ENCODE assay signal across 19 cellular contexts in genomic region chr12:46514886-46515285, GRCh38.
DNase-seq lines count a peak whose midpoint lies in the region; ATAC-seq, FAIRE-seq and TF ChIP-seq lines count a peak whose summit lies in the region.
"Had no signal": no experiment of that assay in that cellular context is flagged by ENCODE, and none has a peak within 500 bp of the region (broad histone marks: within the 10 kb centered on the region; RNA-seq: fewer than 3 reads in every experiment).

No MANE protein-coding gene starts in this region.

- H3K36me3 ChIP-seq in bronchial epithelial cell (ENCODE audit: control insufficient read depth, insufficient read depth, low read length): no peaks in the 10 kb centered on the region
- H3K36me3 ChIP-seq: BE2C had no signal

- no peak overlapping the region for H3K4me3 ChIP-seq in bronchial epithelial cell (ENCODE audit: low read depth, low read length)
- H3K4me3 ChIP-seq: GM23338 had no signal

- no peak for DNase-seq in activated naive CD8-positive, alpha-beta T cell treated with anti-CD3 and anti-CD28 coated beads for 36 hours
- DNase-seq in bronchial epithelial cell (ENCODE audit: low read depth) (peak; percentile 40), NCI-H524 treated with DMSO at 0.1 percent for 48 hours (lab: John Stamatoyannopoulos, UW) (no peak), SIG-M5 (lab: John Stamatoyannopoulos, UW) (no peak)
- DNase-seq in stimulated activated effector memory CD8-positive, alpha-beta T cell treated with anti-CD3 and anti-CD28 coated beads, Interleukin-12 subunit alpha, Interleukin-12 subunit beta, amount 100 ng/mL, for 72 hours (ENCODE audit: low spot score in 2 of 2): no peak
- DNase-seq in stimulated activated CD4-positive, alpha-beta T cell treated with anti-CD3 and anti-CD28 coated beads, Interleukin-2, amount 100 ng/mL, for 24 hours: no peak
- DNase-seq: BE2C; CD4-positive, alpha-beta memory T cell; COR-L47; DMS153; DMS79 treated with DMSO at 0.1 percent for 48 hours; EL; H9 had no signal

- FAIRE-seq in bronchial epithelial cell (lab: Jason Lieb, UNC): no peak
- FAIRE-seq: A204.1, D721Med, G401.6, GM12891 had no signal

- peak overlapping the region; percentile 12 for H3K27ac Mint-ChIP-seq in activated naive CD8-positive, alpha-beta T cell
- H3K27ac Mint-ChIP-seq in activated naive CD8-positive, alpha-beta T cell treated with anti-CD3 and anti-CD28 coated beads for 36 hours: no peak overlapping the region
- H3K27ac Mint-ChIP-seq in stimulated activated effector memory CD8-positive, alpha-beta T cell treated with anti-CD3 and anti-CD28 coated beads, Interleukin-12 subunit alpha, Interleukin-12 subunit beta, amount 100 ng/mL, for 72 hours: peak overlapping the region; percentile 45
- H3K27ac Mint-ChIP-seq: GM23338 had no signal

- H3K27me3 ChIP-seq in bronchial epithelial cell (ENCODE audit: control insufficient read depth, insufficient read depth, low read length): no peaks in the 10 kb centered on the region
- H3K27me3 ChIP-seq: BE2C had no signal

- ATAC-seq in stimulated activated effector memory CD8-positive, alpha-beta T cell treated with anti-CD3 and anti-CD28 coated beads, Interleukin-12 subunit alpha, Interleukin-12 subunit beta, amount 100 ng/mL, for 72 hours: no peak
- ATAC-seq: GM23338 had no signal

- H3K9me3 Mint-ChIP-seq in activated naive CD8-positive, alpha-beta T cell (ENCODE audit: low read depth): peaks cover 12% of the 10 kb centered on the region
- H3K9me3 Mint-ChIP-seq in activated naive CD8-positive, alpha-beta T cell treated with anti-CD3 and anti-CD28 coated beads for 36 hours: peaks cover 31% of the 10 kb centered on the region
- H3K9me3 Mint-ChIP-seq in stimulated activated effector memory CD8-positive, alpha-beta T cell treated with anti-CD3 and anti-CD28 coated beads, Interleukin-12 subunit alpha, Interleukin-12 subunit beta, amount 100 ng/mL, for 72 hours: peaks cover 7% of the 10 kb centered on the region

- H3K36me3 Mint-ChIP-seq in activated naive CD8-positive, alpha-beta T cell: peaks cover 5% of the 10 kb centered on the region
- H3K36me3 Mint-ChIP-seq in activated naive CD8-positive, alpha-beta T cell treated with anti-CD3 and anti-CD28 coated beads for 36 hours: peaks cover 41% of the 10 kb centered on the region
- no peaks in the 10 kb centered on the region for H3K36me3 Mint-ChIP-seq in stimulated activated effector memory CD8-positive, alpha-beta T cell treated with anti-CD3 and anti-CD28 coated beads, Interleukin-12 subunit alpha, Interleukin-12 subunit beta, amount 100 ng/mL, for 72 hours

- TF ChIP-seq CTCF in bronchial epithelial cell (IDR thresholded peaks at IDR 0.05; ENCODE audit: insufficient read depth, low read length, severe bottlenecking): no peak

- peaks cover 60% of the 10 kb centered on the region for H3K4me1 Mint-ChIP-seq in activated naive CD8-positive, alpha-beta T cell (ENCODE audit: low read depth)
- H3K4me1 Mint-ChIP-seq in activated naive CD8-positive, alpha-beta T cell treated with anti-CD3 and anti-CD28 coated beads for 36 hours: peaks cover 57% of the 10 kb centered on the region
- peaks cover 35% of the 10 kb centered on the region for H3K4me1 Mint-ChIP-seq in stimulated activated effector memory CD8-positive, alpha-beta T cell treated with anti-CD3 and anti-CD28 coated beads, Interleukin-12 subunit alpha, Interleukin-12 subunit beta, amount 100 ng/mL, for 72 hours

- no peak overlapping the region for H3K4me3 Mint-ChIP-seq in activated naive CD8-positive, alpha-beta T cell
- H3K4me3 Mint-ChIP-seq in activated naive CD8-positive, alpha-beta T cell treated with anti-CD3 and anti-CD28 coated beads for 36 hours: no peak overlapping the region
- H3K4me3 Mint-ChIP-seq in stimulated activated effector memory CD8-positive, alpha-beta T cell treated with anti-CD3 and anti-CD28 coated beads, Interleukin-12 subunit alpha, Interleukin-12 subunit beta, amount 100 ng/mL, for 72 hours: no peak overlapping the region
- H3K4me3 Mint-ChIP-seq: GM23338, H9 had no signal

- H3K27me3 Mint-ChIP-seq in activated naive CD8-positive, alpha-beta T cell: no peaks in the 10 kb centered on the region
- no peaks in the 10 kb centered on the region for H3K27me3 Mint-ChIP-seq in activated naive CD8-positive, alpha-beta T cell treated with anti-CD3 and anti-CD28 coated beads for 36 hours
- H3K27me3 Mint-ChIP-seq: CD4-positive, alpha-beta memory T cell had no signal
